1 cellular context compared by ENCODE assay signal in genomic region chr17:74063439-74063838, GRCh38.
TF ChIP-seq lines count a peak whose summit lies in the region.

No MANE protein-coding gene starts in this region.

TF ChIP-seq in GM23338, 12 proteins besides CTCF, POLR2A, EP300 and RAD21 (continued from another document):
- TF ChIP-seq ZNF462 (CRISPR knock-in tag; IDR thresholded peaks at IDR 0.05) (no peak), JUNB (IDR thresholded peaks at IDR 0.05; ENCODE audit: unreplicated experiment) (no peak), ETS1 (IDR thresholded peaks at IDR 0.05) (no peak), EZH2phosphoT487 (IDR thresholded peaks at IDR 0.05; ENCODE audit: unreplicated experiment) (no peak), NANOG (IDR thresholded peaks at IDR 0.05; ENCODE audit: borderline replicate concordance) (no peak), STAT1 (IDR thresholded peaks at IDR 0.05; ENCODE audit: unreplicated experiment) (no peak), POLR2AphosphoS5 (IDR thresholded peaks at IDR 0.05; ENCODE audit: low read depth) (no peak), CREB1 (CRISPR knock-in tag; IDR thresholded peaks at IDR 0.05; ENCODE audit: low read depth) (no peak), REST (IDR thresholded peaks at IDR 0.05; ENCODE audit: unreplicated experiment) (no peak), EZH2 (IDR thresholded peaks at IDR 0.05; ENCODE audit: low read depth, unreplicated experiment) (no peak)
